ENCODE assay signal across 8 cellular contexts in the genomic region with DNA sequence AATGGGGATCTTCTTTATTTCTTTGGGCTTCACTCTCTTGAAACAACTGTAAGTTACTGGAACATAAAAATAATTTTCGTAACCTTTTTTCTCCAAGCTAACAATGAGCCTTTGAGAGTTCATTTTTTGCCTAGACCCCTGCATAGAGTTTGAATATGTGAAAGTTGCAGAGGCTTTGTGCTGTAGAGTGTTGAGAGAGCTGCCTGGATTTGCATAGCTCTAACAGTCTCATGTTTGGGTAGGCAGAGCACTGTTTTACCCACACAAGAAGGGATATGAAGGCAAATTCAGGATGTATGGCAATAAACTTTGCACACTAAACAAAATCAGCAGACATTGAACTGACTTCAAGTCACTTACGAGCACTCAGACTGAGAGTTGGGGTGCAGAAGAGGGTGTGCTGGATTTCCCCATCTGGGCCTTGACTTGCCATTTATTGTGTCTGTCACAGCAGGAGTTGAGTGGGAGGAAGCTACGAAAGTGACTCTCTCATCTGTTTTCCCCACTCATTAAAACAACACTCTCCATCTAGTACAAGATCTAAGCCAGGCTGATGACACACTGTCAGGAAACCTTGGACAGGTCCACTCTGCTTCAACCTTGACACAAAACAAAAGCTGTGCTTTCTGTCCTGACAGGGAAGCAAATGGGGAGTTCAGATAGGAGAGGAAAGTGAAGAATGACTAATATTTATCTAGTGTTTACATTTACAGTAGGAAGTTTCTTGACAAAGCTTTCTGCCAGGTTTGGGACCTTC.
DNase-seq lines count a peak whose midpoint lies in the region; ATAC-seq, FAIRE-seq and TF ChIP-seq lines count a peak whose summit lies in the region.
"Not testable (repeated sequence)": the region's sequence is repeated elsewhere in the genome, so short reads cannot be mapped to it uniquely, and the experiment has no call there.

No MANE protein-coding gene starts in this region.

- H3K4me3 ChIP-seq in K562, result not testable (repeated sequence)

- intact Hi-C loops in K562 (cut with micrococcal nuclease), result not testable (repeated sequence)

- BruUV-seq in K562 (replicated peaks; lab: Mats Ljungman, UMichigan), result not testable (repeated sequence)

- H3K27me3 ChIP-seq in K562 (ENCODE audit: control insufficient read depth in 2 of 2, insufficient read depth in 2 of 2, low read length in 2 of 2), result not testable (repeated sequence)

- H3K4me1 ChIP-seq in K562 (replicated peaks in 1 of 2; ENCODE audit: control insufficient read depth in 2 of 2, insufficient read depth in 2 of 2, low read length in 2 of 2), result not testable (repeated sequence)

- in situ Hi-C loops in K562 (cut with MboI), result not testable (repeated sequence)

- ATAC-seq in GM19025 (IDR thresholded peaks at IDR 0.05; ENCODE audit: low read depth, unreplicated experiment), result peak; percentile 67
- ATAC-seq in GM21529 (IDR thresholded peaks at IDR 0.05; ENCODE audit: unreplicated experiment), result peak; percentile 92
- peak; percentile 94 for ATAC-seq in HG02870 (IDR thresholded peaks at IDR 0.05; ENCODE audit: unreplicated experiment)
- ATAC-seq in HG03442 (IDR thresholded peaks at IDR 0.05; ENCODE audit: unreplicated experiment), result peak; percentile 91
- ATAC-seq in SK-N-SH treated with all-trans-retinoic acid at 6 μM for 48 hours, result peak; percentile 65
- ATAC-seq in K562, result peak; percentile 90

- not testable (repeated sequence) for H4K20me1 ChIP-seq in K562 (replicated peaks; ENCODE audit: control insufficient read depth, insufficient read depth, low read length)

- H3K9me3 ChIP-seq in K562 (replicated peaks; ENCODE audit: control insufficient read depth, insufficient read depth, low read depth, low read length), result not testable (repeated sequence)

- CTCF ChIA-PET in K562 (lab: Yijun Ruan, JAX; ENCODE audit: low intra/inter-chr PET ratio), result not testable (repeated sequence)

- not testable (repeated sequence) for H3K27ac ChIP-seq in K562 (ENCODE audit: extremely low read depth, low read depth, low read length)

- FAIRE-seq in GM12891 (lab: Jason Lieb, UNC) (peak; percentile 87), K562 (lab: Jason Lieb, UNC) (peak; percentile 88)

- H2AFZ ChIP-seq in K562 (ENCODE audit: low read depth, low read length), result not testable (repeated sequence)

- no CpG with 5 or more reads among the region's 3 CpGs for WGBS in K562 (ENCODE audit: insufficient coverage, low coverage, missing lambda C conversion rate)

- H3K9me1 ChIP-seq in K562 (ENCODE audit: control insufficient read depth, insufficient read depth, low read length), result not testable (repeated sequence)

- H3K9ac ChIP-seq in K562 (ENCODE audit: insufficient read depth in 1 of 2, low read depth in 2 of 2, low read length in 2 of 2), result not testable (repeated sequence)

- H3K4me2 ChIP-seq in K562 (ENCODE audit: insufficient read depth, low read length), result not testable (repeated sequence)

- TF ChIP-seq POLR2A in GM12891 (IDR thresholded peaks at IDR 0.05; ENCODE audit: low read depth, low read length); K562 (conservative IDR thresholded peaks at IDR 0.05): not testable (repeated sequence)

- POLR2A ChIA-PET in K562 (lab: Yijun Ruan, JAX), result not testable (repeated sequence)

- H3K36me3 ChIP-seq in K562 (ENCODE audit: control insufficient read depth, insufficient read depth, low read length), result not testable (repeated sequence)

- DNase-seq in GM12891 (ENCODE audit: insufficient read length, low spot score), result not testable (repeated sequence)
- DNase-seq in K562 (ENCODE audit: extremely low read depth in 1 of 4, low spot score in 3 of 4), result peak in 1 of 4 experiments; percentile 19
- peak; percentile 25 for DNase-seq in stimulated activated CD8-positive, alpha-beta memory T cell treated with anti-CD3 and anti-CD28 coated beads, Interleukin-4, amount 100 ng/mL, for 48 hours

- TF ChIP-seq RAD21 in K562 (CRISPR knock-in tag; conservative IDR thresholded peaks at IDR 0.05 in 1 of 2, IDR thresholded peaks at IDR 0.05 in 1 of 2), result not testable (repeated sequence)

- not testable (repeated sequence) for TF ChIP-seq CTCF in K562 (IDR thresholded peaks at IDR 0.05 in 2 of 3, conservative IDR thresholded peaks at IDR 0.05 in 1 of 3; ENCODE audit: insufficient read depth in 2 of 3, low read depth in 1 of 3, low read length in 3 of 3)

- not testable (repeated sequence) for TF ChIP-seq EP300 in K562 (IDR thresholded peaks at IDR 0.05; ENCODE audit: low read length)

- H3K79me2 ChIP-seq in K562 (ENCODE audit: control insufficient read depth, insufficient read depth, low read length), result not testable (repeated sequence)

TF ChIP-seq in K562, 482 proteins besides CTCF, POLR2A, EP300 and RAD21:
- peak; percentile 44 for TF ChIP-seq TCF3 (CRISPR knock-in tag; IDR thresholded peaks at IDR 0.05)
- peak; percentile 73 for TF ChIP-seq FOSL1 (tag; conservative IDR thresholded peaks at IDR 0.05)
- not testable (repeated sequence) for TF ChIP-seq JUND (IDR thresholded peaks at IDR 0.05; ENCODE audit: borderline replicate concordance, low read depth, low read length)
- peak; percentile 24; the same call in 1 of the 3 replicates for TF ChIP-seq JUND (tag; IDR thresholded peaks at IDR 0.05; ENCODE audit: borderline replicate concordance, low read depth, low read length)
